Comparison of ENCODE assay signal across 26 cellular contexts in the genomic region with DNA sequence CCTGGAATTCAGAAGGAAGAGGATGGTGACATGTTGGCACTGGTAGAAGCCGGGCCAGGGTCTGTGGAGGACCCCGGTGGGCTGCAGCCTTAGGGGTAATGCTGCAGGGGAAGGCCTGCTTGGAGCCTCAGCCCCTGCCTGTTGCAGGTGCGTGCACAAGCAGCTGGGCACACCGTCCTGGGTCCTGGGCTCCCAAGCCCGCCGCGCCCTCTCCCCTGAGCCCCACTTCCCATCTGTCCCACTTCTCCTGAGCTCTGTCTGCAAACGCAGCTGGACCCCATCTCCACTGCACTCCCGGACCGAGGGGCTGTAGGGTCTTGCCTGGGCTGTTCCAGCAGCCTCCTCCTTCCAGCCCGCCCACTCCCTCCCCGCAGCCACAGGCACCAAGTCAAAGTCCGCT.
DNase-seq lines count a peak whose midpoint lies in the region; TF ChIP-seq lines count a peak whose summit lies in the region.
"Had no signal": no experiment of that assay in that cellular context is flagged by ENCODE, and none has a peak within 500 bp of the region (broad histone marks: within the 10 kb centered on the region; RNA-seq: fewer than 3 reads in every experiment).

No MANE protein-coding gene starts in this region.

- no peak overlapping the region for H2BK15ac ChIP-seq in H9 (ENCODE audit: low read depth, low read length)

- CTCF ChIA-PET in OCI-LY7 (lab: Charles Lee; ENCODE audit: unreplicated experiment): no interaction called here

- no peak overlapping the region for H3K23ac ChIP-seq in H9 (ENCODE audit: insufficient read length, low read depth, low read length)

- H2AFZ ChIP-seq in H9 (ENCODE audit: low read length) (no peak overlapping the region), OCI-LY7 (ENCODE audit: low read length) (no peak overlapping the region), smooth muscle cell (ENCODE audit: low read depth) (no peak overlapping the region)
- H2AFZ ChIP-seq: parathyroid adenoma had no signal

- peak overlapping the region; percentile 2; the same call in 1 of the 2 replicates for H3K4me3 ChIP-seq in BLaER1
- peak overlapping the region in 9 of 59 donors; percentile 19 to 42 (median 27) for H3K4me3 ChIP-seq in dorsolateral prefrontal cortex
- no peak overlapping the region for H3K4me3 ChIP-seq in OCI-LY7 (ENCODE audit: low read depth, low read length, poor library complexity, severe bottlenecking)
- H3K4me3 ChIP-seq in smooth muscle cell: no peak overlapping the region
- H3K4me3 ChIP-seq: A549, HAP-1, sigmoid colon had no signal

- TF ChIP-seq CTCF in H9 (conservative IDR thresholded peaks at IDR 0.05) (no peak), dorsolateral prefrontal cortex (IDR thresholded peaks at IDR 0.05 in 54 of 56, conservative IDR thresholded peaks at IDR 0.05 in 2 of 56; ENCODE audit: low read depth in 1 of 56, partially characterized antibody in 56 of 56) (no peak), nephron progenitor cell (IDR thresholded peaks at IDR 0.05) (no peak), OCI-LY7 (conservative IDR thresholded peaks at IDR 0.05; ENCODE audit: low read length) (no peak), smooth muscle cell (IDR thresholded peaks at IDR 0.05; ENCODE audit: borderline replicate concordance, insufficient read depth, poor library complexity, severe bottlenecking) (no peak)

- no peaks in the 10 kb centered on the region; a peak in 2 of 7 replicates for H3K36me3 Mint-ChIP-seq in H9 (ENCODE audit: insufficient read depth in 1 of 3, low read depth in 3 of 3)
- H3K36me3 Mint-ChIP-seq in nephron progenitor cell (ENCODE audit: low read depth): peaks cover under 1% of the 10 kb centered on the region
- H3K36me3 Mint-ChIP-seq: activated CD8-positive, alpha-beta memory T cell treated with anti-CD3 and anti-CD28 coated beads, Interleukin-2, amount 10 ng/mL, durations not matched to agents 7 days and 5 days; natural killer cell; type B pancreatic cell had no signal

- H3K9ac ChIP-seq in BLaER1: no peak overlapping the region
- H3K9ac ChIP-seq in H9 (ENCODE audit: extremely low read depth, insufficient read length, low read length): no peak overlapping the region
- H3K9ac ChIP-seq in smooth muscle cell (ENCODE audit: low read depth): no peak overlapping the region
- H3K9ac ChIP-seq: parathyroid adenoma, SK-N-SH had no signal

- H3K4me3 Mint-ChIP-seq in H9 (peak overlapping the region; percentile 52 to 72; a peak in 4 of 5 replicates), nephron progenitor cell (peak overlapping the region; percentile 65)
- H3K4me3 Mint-ChIP-seq: activated CD8-positive, alpha-beta memory T cell treated with anti-CD3 and anti-CD28 coated beads, Interleukin-2, amount 10 ng/mL, durations not matched to agents 7 days and 5 days; dendritic cell treated with granulocyte-macrophage colony-stimulating factor and Interleukin-4, amounts not matched to agents 40 ng/mL and 50 ng/mL, for 4 days; type B pancreatic cell had no signal

- H4K8ac ChIP-seq in H9 (replicated peaks; ENCODE audit: insufficient read length, low read depth, low read length): no peak overlapping the region

- H3K27me3 ChIP-seq in BLaER1 (no peaks in the 10 kb centered on the region), H9 (ENCODE audit: insufficient read depth, low read length) (peaks cover 3% of the 10 kb centered on the region; the same call in 1 of the 2 replicates), dorsolateral prefrontal cortex (peaks cover 0 to 17% (median 0%) of the 10 kb centered on the region in 45 donors), smooth muscle cell (ENCODE audit: low read depth) (peaks cover 66% of the 10 kb centered on the region)

- H4K5ac ChIP-seq in H9 (ENCODE audit: insufficient read length, low read depth, low read length): no peak overlapping the region

- POLR2A ChIA-PET in OCI-LY7 (lab: Charles Lee): no interaction called here

- H3T11ph ChIP-seq in H9 (ENCODE audit: low read length): no peak overlapping the region

- no peak overlapping the region for H2BK12ac ChIP-seq in H9 (ENCODE audit: insufficient read length, low read depth, low read length)

- H3K4me2 ChIP-seq in BLaER1: peak overlapping the region; percentile 88
- H3K4me2 ChIP-seq in H9 (ENCODE audit: insufficient read depth, insufficient read length, low read length): peak overlapping the region; percentile 63
- no peak overlapping the region for H3K4me2 ChIP-seq in OCI-LY7 (ENCODE audit: low read length)
- H3K4me2 ChIP-seq in smooth muscle cell: no peak overlapping the region
- H3K4me2 ChIP-seq: A549, SK-N-SH had no signal

- no peaks in the 10 kb centered on the region for H3F3A ChIP-seq in smooth muscle cell (ENCODE audit: low read depth)

- H3K4me1 Mint-ChIP-seq in H9: peaks cover 49 to 54% of the 10 kb centered on the region in 2 experiments
- H3K4me1 Mint-ChIP-seq in nephron progenitor cell: peaks cover 72% of the 10 kb centered on the region
- H3K4me1 Mint-ChIP-seq: activated CD8-positive, alpha-beta memory T cell treated with anti-CD3 and anti-CD28 coated beads, Interleukin-2, amount 10 ng/mL, durations not matched to agents 7 days and 5 days had no signal

- no CpG with 5 or more reads among the region's 13 CpGs for WGBS in H9 (ENCODE audit: extremely low coverage, insufficient read length, low lambda C conversion rate)
- 28% methylated on average over 8 of the region's 13 CpGs for WGBS in smooth muscle cell (ENCODE audit: low lambda C conversion rate)

- H2BK120ac ChIP-seq in H9 (ENCODE audit: low read depth, low read length, poor library complexity, severe bottlenecking): no peak overlapping the region

- H3K23me2 ChIP-seq in H9 (ENCODE audit: insufficient read length, low read depth, low read length, poor library complexity, severe bottlenecking): no peaks in the 10 kb centered on the region

- H3K27me3 Mint-ChIP-seq in H9 (ENCODE audit: low read depth) (peaks cover 57% of the 10 kb centered on the region), nephron progenitor cell (ENCODE audit: low read depth, poor library complexity) (peaks cover 56% of the 10 kb centered on the region)

- H2BK5ac ChIP-seq in H9 (ENCODE audit: insufficient read length, low read length): no peak overlapping the region

- no peak overlapping the region for H3K14ac ChIP-seq in H9 (ENCODE audit: insufficient read depth, low read length)

- no peaks in the 10 kb centered on the region for H3K79me1 ChIP-seq in H9 (ENCODE audit: insufficient read depth, low read depth, low read length, poor library complexity, severe bottlenecking)

- intact Hi-C loops in dorsolateral prefrontal cortex (cut with DNase I) (loop anchor here in 1 of 2 donors (5.0 kb wide), 1 partner anchor 932 kb away; a partner anchor contains a TSS), OCI-LY7 (cut with micrococcal nuclease; ENCODE audit: unreplicated experiment) (no loop called here)

- no TSS peak for BruUV-seq in OCI-LY7 (replicated peaks; lab: Mats Ljungman, UMichigan)

- H3K56ac ChIP-seq in H9 (ENCODE audit: insufficient read length, low read depth, low read length): no peak overlapping the region

- no peaks in the 10 kb centered on the region for H3K9me2 ChIP-seq in OCI-LY7 (ENCODE audit: insufficient read depth, low read length)
- H3K9me2 ChIP-seq: SK-N-SH had no signal

- no peak overlapping the region for H2BK20ac ChIP-seq in H9 (ENCODE audit: low read depth, low read length, poor library complexity, severe bottlenecking)

- no peak overlapping the region for H2AK5ac ChIP-seq in H9 (ENCODE audit: insufficient read length, low read length)

- H3K79me2 ChIP-seq in H9 (ENCODE audit: insufficient read depth, low read length) (no peaks in the 10 kb centered on the region), OCI-LY7 (ENCODE audit: insufficient read depth, low read depth, low read length) (no peaks in the 10 kb centered on the region), smooth muscle cell (ENCODE audit: low read depth) (no peaks in the 10 kb centered on the region)
- H3K79me2 ChIP-seq: parathyroid adenoma had no signal

- H3K9me3 Mint-ChIP-seq in H9 (no peaks in the 10 kb centered on the region), nephron progenitor cell (no peaks in the 10 kb centered on the region)
- H3K9me3 Mint-ChIP-seq: activated T-helper 1 cell treated with anti-CD3 and anti-CD28 coated beads, Interleukin-12 subunit alpha, Interleukin-12 subunit beta, Interleukin-2, Interleukin-4 antibody, amounts not matched to agents 30 ng/mL and 10 ng/mL and 1 ng/mL, durations not matched to agents 14 hours and 24 hours and 36 hours; dendritic cell treated with granulocyte-macrophage colony-stimulating factor and Interleukin-4, amounts not matched to agents 40 ng/mL and 50 ng/mL, for 4 days; natural killer cell; T-helper 2 cell treated with Interferon-gamma antibody and Interleukin-4, amounts not matched to agents 5 μg/mL and 100 μg/mL, for 36 hours; type B pancreatic cell had no signal

- H3K9me3 ChIP-seq in BLaER1 (peaks cover 3% of the 10 kb centered on the region; the same call in 1 of the 2 replicates), H9 (ENCODE audit: control insufficient read depth, low read depth, low read length) (no peaks in the 10 kb centered on the region), OCI-LY7 (ENCODE audit: low read length) (no peaks in the 10 kb centered on the region), smooth muscle cell (replicated peaks; ENCODE audit: low read depth) (no peaks in the 10 kb centered on the region)
- H3K9me3 ChIP-seq: A549, Caco-2, HAP-1, sigmoid colon, SK-N-SH had no signal

- H4K20me1 ChIP-seq in BLaER1 (peaks cover 29% of the 10 kb centered on the region), H9 (ENCODE audit: control insufficient read depth, insufficient read depth, insufficient read length) (no peaks in the 10 kb centered on the region), OCI-LY7 (ENCODE audit: insufficient read depth, low read length) (no peaks in the 10 kb centered on the region), smooth muscle cell (ENCODE audit: low read depth) (no peaks in the 10 kb centered on the region)

- DNase-seq in H9 (no peak), dorsolateral prefrontal cortex (no peak), nephron progenitor cell (peak; percentile 18), OCI-LY7 (ENCODE audit: low spot score) (no peak), smooth muscle cell (lab: John Stamatoyannopoulos, UW; ENCODE audit: unreplicated experiment) (no peak), AML-193 (lab: John Stamatoyannopoulos, UW) (no peak)
- DNase-seq in activated CD8-positive, alpha-beta memory T cell treated with anti-CD3 and anti-CD28 coated beads, Interleukin-2, amount 50 U/mL, for 48 hours: no peak
- DNase-seq: activated CD4-positive, alpha-beta T cell treated with anti-CD3 and anti-CD28 coated beads, Interleukin-2, amount 50 U/mL, for 1 hour; activated naive CD4-positive, alpha-beta T cell treated with anti-CD3 and anti-CD28 coated beads, Interleukin-2, amount 50 U/mL, for 16 hours; Kasumi-1; natural killer cell; NCI-H1694; sigmoid colon had no signal

- H3K36me3 ChIP-seq in BLaER1 (peaks cover 16% of the 10 kb centered on the region), OCI-LY7 (ENCODE audit: insufficient read depth, low read length) (no peaks in the 10 kb centered on the region), smooth muscle cell (ENCODE audit: low read depth) (no peaks in the 10 kb centered on the region)
- H3K36me3 ChIP-seq: HAP-1, sigmoid colon had no signal

- peak overlapping the region in 1 of 3 experiments; percentile 72; a peak in 2 of 7 replicates for H3K27ac Mint-ChIP-seq in H9
- H3K27ac Mint-ChIP-seq in nephron progenitor cell: no peak overlapping the region
- H3K27ac Mint-ChIP-seq: activated CD8-positive, alpha-beta memory T cell treated with anti-CD3 and anti-CD28 coated beads, Interleukin-2, amount 10 ng/mL, durations not matched to agents 7 days and 5 days; activated T-helper 1 cell treated with anti-CD3 and anti-CD28 coated beads, Interleukin-12 subunit alpha, Interleukin-12 subunit beta, Interleukin-2, Interleukin-4 antibody, amounts not matched to agents 30 ng/mL and 10 ng/mL and 1 ng/mL, durations not matched to agents 14 hours and 24 hours and 36 hours; dendritic cell treated with granulocyte-macrophage colony-stimulating factor and Interleukin-4, amounts not matched to agents 40 ng/mL and 50 ng/mL, for 4 days; immature natural killer cell; natural killer cell; T-helper 2 cell treated with Interferon-gamma antibody and Interleukin-4, amounts not matched to agents 5 μg/mL and 100 μg/mL, for 36 hours; type B pancreatic cell had no signal

- H4K91ac ChIP-seq in H9 (ENCODE audit: insufficient read length, low read depth, low read length): no peak overlapping the region

- H3K27ac ChIP-seq in BLaER1 (no peak overlapping the region), H9 (ENCODE audit: insufficient read length, low read depth, low read length) (no peak overlapping the region), dorsolateral prefrontal cortex (peak overlapping the region in 49 of 59 donors; percentile 3 to 84 (median 60)), OCI-LY7 (ENCODE audit: low read depth, low read length, poor library complexity, severe bottlenecking) (no peak overlapping the region), smooth muscle cell (ENCODE audit: low read depth) (no peak overlapping the region)
- H3K27ac ChIP-seq: A549, parathyroid adenoma, sigmoid colon, VCaP had no signal

- no peak overlapping the region for H3K4ac ChIP-seq in H9 (ENCODE audit: low read depth, low read length)

- H3K18ac ChIP-seq in H9 (ENCODE audit: insufficient read length, low read depth, low read length): no peak overlapping the region

- H3K4me1 ChIP-seq in BLaER1: peaks cover 71% of the 10 kb centered on the region
- H3K4me1 ChIP-seq in H9 (ENCODE audit: insufficient read depth, low read length): peaks cover 4% of the 10 kb centered on the region; the same call in 1 of the 2 replicates
- peaks cover 4% of the 10 kb centered on the region for H3K4me1 ChIP-seq in OCI-LY7 (ENCODE audit: insufficient read depth, low read length, poor library complexity, severe bottlenecking)
- no peaks in the 10 kb centered on the region for H3K4me1 ChIP-seq in smooth muscle cell (ENCODE audit: low read depth)
- H3K4me1 ChIP-seq: A549, Caco-2, HAP-1, parathyroid adenoma, sigmoid colon had no signal

Comparison
In these comparisons a context has a peak if more than half of its experiments do, and no peak if none do; other contexts are left out.
1. H3K27ac ChIP-seq: peak in dorsolateral prefrontal cortex (49 of 59); none in BLaER1 (single experiment), H9 (single experiment), OCI-LY7 (single experiment) and smooth muscle cell (single experiment).
2. H3K4me2 ChIP-seq: peak in BLaER1 (single experiment) and H9 (single experiment); none in OCI-LY7 (single experiment) and smooth muscle cell (single experiment).